38 cellular contexts compared by ENCODE assay signal in the genomic region with DNA sequence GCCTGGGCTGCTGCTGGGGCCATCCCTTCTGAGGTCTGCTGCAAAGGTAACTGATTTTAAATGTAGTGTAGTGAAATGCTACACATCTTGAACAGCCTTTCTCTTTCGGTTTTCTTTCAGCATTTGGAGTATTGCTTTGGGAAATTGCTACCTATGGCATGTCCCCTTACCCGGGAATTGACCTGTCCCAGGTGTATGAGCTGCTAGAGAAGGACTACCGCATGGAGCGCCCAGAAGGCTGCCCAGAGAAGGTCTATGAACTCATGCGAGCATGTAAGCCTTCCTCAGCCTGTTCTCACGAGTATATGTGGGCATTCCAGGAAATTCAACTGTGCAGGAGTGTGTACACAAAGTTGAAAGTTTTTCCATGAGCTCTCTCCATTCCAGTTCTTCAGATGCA. TPM values are rescaled to one million over a fixed set of nuclear protein-coding genes. Genes with fewer than 3 reads are reported as not detected.
"Had no signal": no experiment of that assay in that cellular context is flagged by ENCODE, and none has a peak within 500 bp of the region (broad histone marks: within the 10 kb centered on the region; RNA-seq: fewer than 3 reads in every experiment).

No MANE protein-coding gene starts in this region.

- DNase-seq: activated B cell treated with CpG ODN at 0.5 μM for 24 hours; activated CD4-positive, alpha-beta memory T cell treated with anti-CD3 and anti-CD28 coated beads for 36 hours; activated CD4-positive, alpha-beta T cell treated with anti-CD3 and anti-CD28 coated beads for 4 hours; activated CD4-positive, alpha-beta T cell treated with anti-CD3 and anti-CD28 coated beads, Interleukin-2, amount 10 ng/mL, durations not matched to agents 24 days and 14 days; activated CD4-positive, alpha-beta T cell treated with anti-CD3 and anti-CD28 coated beads, Interleukin-2, amount 50 U/mL, for 1 hour; activated CD4-positive, alpha-beta T cell treated with anti-CD3 and anti-CD28 coated beads, Interleukin-2, amount 50 U/mL, for 4 hours; activated CD4-positive, CD25-positive, alpha-beta regulatory T cell treated with anti-CD3 and anti-CD28 coated beads, Interleukin-2, amount 50 U/mL, for 72 hours; activated CD8-positive, alpha-beta memory T cell treated with anti-CD3 and anti-CD28 coated beads, Interleukin-2, amount 50 U/mL, for 4 hours; activated CD8-positive, alpha-beta T cell treated with anti-CD3 and anti-CD28 coated beads for 36 hours; activated effector memory CD4-positive, alpha-beta T cell treated with anti-CD3 and anti-CD28 coated beads, Interleukin-2, amount 50 U/mL, for 16 hours; activated gamma-delta T cell treated with Interleukin-2 at 50 U/mL for 16 hours; activated naive CD4-positive, alpha-beta T cell; activated naive CD4-positive, alpha-beta T cell treated with anti-CD3 and anti-CD28 coated beads for 36 hours; activated naive CD4-positive, alpha-beta T cell treated with anti-CD3 and anti-CD28 coated beads, Interleukin-2, amount 50 U/mL, for 16 hours; activated naive CD8-positive, alpha-beta T cell treated with anti-CD3 and anti-CD28 coated beads for 36 hours; activated T-cell treated with anti-CD3 and anti-CD28 coated beads for 4 hours; activated T-cell treated with anti-CD3 and anti-CD28 coated beads, Interleukin-2, amount 50 U/mL, for 1 hour; activated T-cell treated with anti-CD3 and anti-CD28 coated beads, Interleukin-2, amount 50 U/mL, for 4 hours; activated T-cell treated with anti-CD3 and anti-CD28 coated beads, Interleukin-2, amount 50 U/mL, for 72 hours; adrenal gland; amniotic stem cell; aorta; body of pancreas; brain microvascular endothelial cell; central memory CD4-positive, alpha-beta T cell; T-helper 1 cell; T-helper 2 cell; T-helper 9 cell had no signal

- H3K4me3 ChIP-seq: adrenal gland, body of pancreas, breast epithelium had no signal

- H3K27ac ChIP-seq: adrenal gland, body of pancreas, brain microvascular endothelial cell, breast epithelium, VCaP had no signal

- H3K4me1 ChIP-seq: adrenal gland, breast epithelium had no signal

- H3K27me3 ChIP-seq: adrenal gland, body of pancreas, brain microvascular endothelial cell, breast epithelium had no signal

- H3K9me3 ChIP-seq: adrenal gland, body of pancreas, breast epithelium had no signal

- ATAC-seq: activated CD8-positive, alpha-beta T cell treated with anti-CD3 and anti-CD28 coated beads for 36 hours; activated naive CD4-positive, alpha-beta T cell treated with anti-CD3 and anti-CD28 coated beads, Interleukin-2, amount 50 U/mL, for 72 hours; activated T-cell treated with anti-CD3 and anti-CD28 coated beads, Interleukin-2, amount 50 U/mL, for 4 hours; activated T-cell treated with anti-CD3 and anti-CD28 coated beads, Interleukin-2, amount 50 U/mL, for 72 hours; activated T-helper 17 cell treated with anti-CD3 and anti-CD28 coated beads, Interleukin-2, amount 50 U/mL, for 72 hours; body of pancreas had no signal

- FAIRE-seq: astrocyte, TTC549 had no signal

RNA-seq across cellular contexts. Expression of a gene that starts 18.3 kb away (rescaled TPM):
- total RNA-seq: activated B cell treated with CpG ODN at 0.5 μM for 24 hours; activated CD4-positive, alpha-beta memory T cell treated with anti-CD3 and anti-CD28 coated beads for 36 hours; activated CD4-positive, alpha-beta T cell treated with anti-CD3 and anti-CD28 coated beads, Interleukin-2, amount 10 ng/mL, durations not matched to agents 24 days and 14 days; activated CD8-positive, alpha-beta memory T cell treated with anti-CD3 and anti-CD28 coated beads for 36 hours; activated CD8-positive, alpha-beta T cell treated with anti-CD3 and anti-CD28 coated beads for 36 hours; activated naive CD4-positive, alpha-beta T cell treated with anti-CD3 and anti-CD28 coated beads for 36 hours; activated naive CD4-positive, alpha-beta T cell treated with anti-CD3 and anti-CD28 coated beads, Interleukin-2, amount 50 U/mL, for 72 hours; activated naive CD8-positive, alpha-beta T cell treated with anti-CD3 and anti-CD28 coated beads for 36 hours; activated T-cell treated with anti-CD3 and anti-CD28 coated beads, Interleukin-2, amount 50 U/mL, for 4 hours; activated T-cell treated with anti-CD3 and anti-CD28 coated beads, Interleukin-2, amount 50 U/mL, for 72 hours; activated T-helper 1 cell treated with anti-CD3 and anti-CD28 coated beads, Interleukin-12 subunit alpha, Interleukin-12 subunit beta, Interleukin-2, Interleukin-4 antibody, amounts not matched to agents 30 ng/mL and 10 ng/mL and 1 ng/mL, durations not matched to agents 14 hours and 24 hours and 36 hours; activated T-helper 17 cell treated with anti-CD3 and anti-CD28 coated beads, Interleukin-2, amount 50 U/mL, for 72 hours; adrenal gland; aorta; astrocyte; body of pancreas; breast epithelium; cardiac septum; cerebellum had no signal
- polyA plus RNA-seq: adrenal gland, aorta had no signal
